22 cellular contexts compared by ENCODE assay signal in genomic region chr7:105599551-105599950, GRCh38. TPM values are rescaled to one million over a fixed set of nuclear protein-coding genes. Genes with fewer than 3 reads are reported as not detected.
DNase-seq lines count a peak whose midpoint lies in the region; ATAC-seq and TF ChIP-seq lines count a peak whose summit lies in the region.
"Had no signal": no experiment of that assay in that cellular context is flagged by ENCODE, and none has a peak within 500 bp of the region (broad histone marks: within the 10 kb centered on the region; RNA-seq: fewer than 3 reads in every experiment).

No MANE protein-coding gene starts in this region.

- peaks cover 3% of the 10 kb centered on the region for H3K36me3 ChIP-seq in adipocyte (ENCODE audit: control insufficient read depth, insufficient read depth, low read length, severe bottlenecking)

- ATAC-seq in GM19351 (IDR thresholded peaks at IDR 0.05; ENCODE audit: unreplicated experiment) (no peak), HG03354 (IDR thresholded peaks at IDR 0.05; ENCODE audit: poor library complexity, severe bottlenecking, unreplicated experiment) (no peak)
- ATAC-seq: HCT116 had no signal

- DNase-seq in adipocyte (ENCODE audit: low read depth) (peak; percentile 21), amniotic epithelial cell (ENCODE audit: low read depth) (peak; percentile 76), fibroblast of villous mesenchyme (ENCODE audit: low read depth) (peak; percentile 33), mesenteric fat pad (ENCODE audit: low spot score) (peak; percentile 14), amygdala (lab: John Stamatoyannopoulos, UW) (no peak)
- DNase-seq in activated CD8-positive, alpha-beta memory T cell treated with anti-CD3 and anti-CD28 coated beads for 24 hours, result no peak
- DNase-seq: C1 segment of cervical spinal cord; Calu3; CD4-positive, alpha-beta memory T cell; COR-L47; DMS53; DMS79 treated with DMSO at 0.1 percent for 48 hours; GF-D8; GM23248; H9 had no signal

- H3K9ac ChIP-seq in adipocyte (ENCODE audit: low read length), result no peak overlapping the region
- H3K9ac ChIP-seq: GM23248 had no signal

- H3K27me3 ChIP-seq in adipocyte (replicated peaks; ENCODE audit: control insufficient read depth, insufficient read depth, low read length), result peaks cover 4% of the 10 kb centered on the region

- no peak for TF ChIP-seq CTCF in fibroblast of villous mesenchyme (IDR thresholded peaks at IDR 0.05; ENCODE audit: insufficient read depth, low read depth, low read length)

- no peaks in the 10 kb centered on the region for H3K9me3 ChIP-seq in adipocyte (ENCODE audit: control insufficient read depth, low read length)

- H3K4me1 ChIP-seq in adipocyte (ENCODE audit: control insufficient read depth, insufficient read depth, low read length), result peaks cover 17% of the 10 kb centered on the region

- H3K4me3 ChIP-seq in adipocyte (ENCODE audit: low read length) (no peak overlapping the region), fibroblast of villous mesenchyme (ENCODE audit: low read depth, low read length) (no peak overlapping the region)
- H3K4me3 ChIP-seq: GM23248 had no signal

RNA-seq across cellular contexts. Expression of gene EFCAB10, which starts 18.3 kb away (rescaled TPM):
- under 0.01 TPM in 1 of 2 replicates, not detected in the other for total RNA-seq in fibroblast of villous mesenchyme
- not detected for total RNA-seq in mesenteric fat pad
- total RNA-seq: A172, A673, Calu3, G401, GM23248, H4 had no signal

Comparison
In these comparisons a context has a peak if more than half of its experiments do, and no peak if none do; other contexts are left out.
1. DNase-seq: peak in adipocyte (single experiment), amniotic epithelial cell (single experiment), fibroblast of villous mesenchyme (single experiment) and mesenteric fat pad (single experiment); none in amygdala (0 of 56) and activated CD8-positive, alpha-beta memory T cell treated with anti-CD3 and anti-CD28 coated beads for 24 hours (single experiment).